ENCODE assay signal across 11 cellular contexts in the genomic region with DNA sequence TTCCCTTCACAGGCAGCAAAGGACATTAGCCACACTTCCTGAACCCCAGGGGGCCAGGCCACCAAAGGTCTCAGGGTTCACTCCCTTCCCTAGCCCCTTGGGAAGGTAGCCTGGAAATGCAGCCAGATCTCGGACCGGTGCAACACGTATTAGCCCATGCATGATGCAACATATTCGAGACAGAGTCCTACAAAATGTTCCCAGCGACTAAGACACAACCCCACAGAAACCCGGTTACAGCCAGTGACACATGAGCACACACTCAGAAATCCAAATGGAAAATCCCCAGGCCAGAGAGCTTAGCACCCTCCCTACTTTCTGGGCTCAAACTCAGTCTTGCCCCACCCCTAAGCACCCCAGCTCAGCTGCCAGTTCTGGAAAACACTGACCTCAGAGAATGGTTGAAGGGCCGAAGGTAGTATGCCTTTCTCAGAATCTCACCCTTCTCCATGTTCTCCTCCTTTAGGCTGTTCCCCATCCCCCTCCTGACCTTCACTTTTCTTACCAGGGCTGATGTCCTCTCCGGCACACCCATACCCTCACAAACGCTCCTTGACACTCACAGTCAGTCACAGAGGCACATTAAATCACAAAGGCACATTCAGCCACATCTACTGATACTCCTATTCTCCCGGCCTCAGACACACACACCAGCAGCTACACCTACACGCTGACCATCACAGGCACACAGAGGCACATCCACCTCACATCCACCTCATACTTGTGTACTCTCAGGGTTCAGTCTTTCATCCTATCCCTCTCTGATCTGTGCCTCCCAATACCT. TPM values are rescaled to one million over a fixed set of nuclear protein-coding genes. Genes with fewer than 3 reads are reported as not detected.
A peak's percentile ranks its signal among the peaks of the same experiment; 100 is the strongest.
DNase-seq lines count a peak whose midpoint lies in the region; TF ChIP-seq lines count a peak whose summit lies in the region.
"Had no signal": no experiment of that assay in that cellular context is flagged by ENCODE, and none has a peak within 500 bp of the region (broad histone marks: within the 10 kb centered on the region; RNA-seq: fewer than 3 reads in every experiment).

A gene with protein sequence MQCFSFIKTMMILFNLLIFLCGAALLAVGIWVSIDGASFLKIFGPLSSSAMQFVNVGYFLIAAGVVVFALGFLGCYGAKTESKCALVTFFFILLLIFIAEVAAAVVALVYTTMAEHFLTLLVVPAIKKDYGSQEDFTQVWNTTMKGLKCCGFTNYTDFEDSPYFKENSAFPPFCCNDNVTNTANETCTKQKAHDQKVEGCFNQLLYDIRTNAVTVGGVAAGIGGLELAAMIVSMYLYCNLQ (plus strand): TSS at position 640 of the 784 bp plus-strand sequence. CDS start 6,021 bp downstream, outside the sequence.

- WGBS in thyroid gland, 2 donors: 56 to 73% methylated on average over 11 of the region's 11 CpGs

- H3K4me1 Mint-ChIP-seq in glutamatergic neuron (ENCODE audit: low read depth, unreplicated experiment): peaks cover 2% of the 10 kb centered on the region

- TF ChIP-seq CTCF in epithelial cell of esophagus (IDR thresholded peaks at IDR 0.05; ENCODE audit: insufficient read depth, low read depth, low read length, missing control alignments): no peak
- no peak for TF ChIP-seq CTCF in thyroid gland (IDR thresholded peaks at IDR 0.05)
- TF ChIP-seq CTCF in GM10248 (IDR thresholded peaks at IDR 0.05; ENCODE audit: control extremely low read depth, extremely low read depth, low read depth, missing control alignments): no peak
- no peak for TF ChIP-seq CTCF in glutamatergic neuron (IDR thresholded peaks at IDR 0.05; ENCODE audit: partially characterized antibody, unreplicated experiment)

- POLR2A ChIA-PET in GM10248 (lab: Yijun Ruan, JAX): no interaction called here

- H3K27ac ChIP-seq in thyroid gland: peak within 1 kb of the TSS; percentile 5 to 80 (median 72)

- H3K27me3 ChIP-seq in thyroid gland (no peaks in the 10 kb centered on the region), MG63 (no peaks in the 10 kb centered on the region)

- intact Hi-C loops in thyroid gland (cut with DNase I): loop anchor here (5.0 kb wide), 1 partner anchor 37 kb away; no protein-coding TSS in a partner anchor

- H3K9me3 ChIP-seq in thyroid gland (no peaks in the 10 kb centered on the region), MG63 (no peaks in the 10 kb centered on the region)

- no peaks in the 10 kb centered on the region for H3K36me3 Mint-ChIP-seq in glutamatergic neuron (ENCODE audit: unreplicated experiment)
- H3K36me3 Mint-ChIP-seq: natural killer cell treated with Interleukin-12 subunit alpha and Interleukin-12 subunit beta and Interleukin-15 and Interleukin-18, amount 100 ng/mL, for 72 hours had no signal

- H3K36me3 ChIP-seq in thyroid gland: no peaks in the 10 kb centered on the region
- no peaks in the 10 kb centered on the region for H3K36me3 ChIP-seq in MG63

- peaks cover 2% of the 10 kb centered on the region for H3K9me3 Mint-ChIP-seq in glutamatergic neuron (ENCODE audit: unreplicated experiment)
- H3K9me3 Mint-ChIP-seq: activated T-cell treated with anti-CD3 and anti-CD28 coated beads, Interleukin-2, amount 50 U/mL, for 24 hours; natural killer cell treated with Interleukin-12 subunit alpha and Interleukin-12 subunit beta and Interleukin-15 and Interleukin-18, amount 100 ng/mL, for 72 hours had no signal

- no peak within 1 kb of the TSS for H3K4me3 ChIP-seq in epithelial cell of esophagus (ENCODE audit: low read length)
- no peak within 1 kb of the TSS for H3K4me3 ChIP-seq in thyroid gland (replicated peaks in 1 of 3)
- no peak within 1 kb of the TSS for H3K4me3 ChIP-seq in MG63

- no peak within 1 kb of the TSS for H3K27ac Mint-ChIP-seq in glutamatergic neuron (ENCODE audit: unreplicated experiment)
- H3K27ac Mint-ChIP-seq: activated T-cell treated with anti-CD3 and anti-CD28 coated beads, Interleukin-2, amount 50 U/mL, for 24 hours; natural killer cell treated with Interleukin-12 subunit alpha and Interleukin-12 subunit beta and Interleukin-15 and Interleukin-18, amount 100 ng/mL, for 72 hours had no signal

- H3K4me1 ChIP-seq in thyroid gland: peaks cover 35 to 56% of the 10 kb centered on the region in 2 donors

- peaks cover 7% of the 10 kb centered on the region for H3K27me3 Mint-ChIP-seq in glutamatergic neuron (ENCODE audit: unreplicated experiment)

- peak; percentile 59 for DNase-seq in NCI-H2107 (lab: John Stamatoyannopoulos, UW)
- peak; percentile 59 for DNase-seq in epithelial cell of esophagus (ENCODE audit: low read depth)
- peak; percentile 73 for DNase-seq in mesenteric fat pad (ENCODE audit: low spot score)
- DNase-seq in thyroid gland: peak; percentile 55 to 73
- DNase-seq in GM10248 (ENCODE audit: extremely low spot score): no peak
- DNase-seq in ecto neural progenitor cell (ENCODE audit: low spot score): no peak
- DNase-seq in MG63: no peak
- DNase-seq in glutamatergic neuron: no peak
- DNase-seq: activated T-cell treated with anti-CD3 and anti-CD28 coated beads, Interleukin-2, amount 50 U/mL, for 24 hours; NCI-H1105 had no signal

- CTCF ChIA-PET in GM10248 (lab: Yijun Ruan, JAX): interaction anchor here (0.9 to 16.5 kb wide), 5 partner anchors 11 to 137 kb away, joined by 3 to 256 read pairs (median 5); no protein-coding TSS in a partner anchor

- peak in 1 of 2 donors; percentile 41 for TF ChIP-seq POLR2A in thyroid gland (IDR thresholded peaks at IDR 0.05)

- H3K4me3 Mint-ChIP-seq in glutamatergic neuron (ENCODE audit: unreplicated experiment): no peak within 1 kb of the TSS
- H3K4me3 Mint-ChIP-seq: activated T-cell treated with anti-CD3 and anti-CD28 coated beads, Interleukin-2, amount 50 U/mL, for 24 hours; natural killer cell treated with Interleukin-12 subunit alpha and Interleukin-12 subunit beta and Interleukin-15 and Interleukin-18, amount 100 ng/mL, for 72 hours had no signal

RNA-seq across cellular contexts. Expression of the gene that starts here (rescaled TPM):
- total RNA-seq in mesenteric fat pad (1.2 TPM), thyroid gland (100 to 1,000 TPM in 2 of 4 donors, 10 to 100 TPM in 2; 61.2 to 154 (median 105) TPM), glutamatergic neuron (ENCODE audit: unreplicated experiment) (2.3 TPM)
- not detected in 2 replicates for total RNA-seq in MG63 (2014; rRNA removed; shearing (Covaris generic); ENCODE audit: low replicate concordance)
- total RNA-seq: natural killer cell treated with Interleukin-12 subunit alpha and Interleukin-12 subunit beta and Interleukin-15 and Interleukin-18, amount 100 ng/mL, for 72 hours had no signal

Comparison
In these comparisons a context has a peak if more than half of its experiments do, and no peak if none do; other contexts are left out.
1. RNA of the gene that starts here (total RNA-seq): 61.2 to 154 TPM in thyroid gland; 2.3 TPM in glutamatergic neuron (single experiment), 1.2 TPM in mesenteric fat pad (single experiment) and not detected in MG63; every median in the first group is over 10 times any median in the second.
2. DNase-seq: peak in NCI-H2107 (single experiment), epithelial cell of esophagus (single experiment), mesenteric fat pad (single experiment) and thyroid gland (2 of 2); none in GM10248 (single experiment), ecto neural progenitor cell (single experiment), MG63 (single experiment) and glutamatergic neuron (single experiment).